1 cellular context compared by ENCODE assay signal in the genomic region with DNA sequence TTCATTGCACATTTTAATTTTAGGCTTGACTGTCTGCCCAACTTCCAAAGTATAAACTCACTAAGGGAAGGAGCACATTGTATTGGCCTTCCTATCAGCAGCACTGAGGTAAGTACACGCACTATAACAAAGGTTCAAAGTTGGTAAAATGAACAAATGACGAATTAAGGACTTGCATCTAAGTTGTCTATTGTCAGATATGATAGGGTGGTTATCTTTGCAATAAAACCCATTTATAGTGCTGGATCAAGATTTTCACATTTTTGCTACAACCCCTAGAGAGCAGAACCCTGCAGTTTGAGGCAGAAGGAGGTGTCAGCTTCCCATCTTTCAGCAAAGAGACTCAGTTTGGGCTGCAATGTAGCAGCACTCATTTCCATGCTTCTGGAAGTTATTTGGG.
TF ChIP-seq lines count a peak whose summit lies in the region.

No MANE protein-coding gene starts in this region.

TF ChIP-seq in H1, 55 proteins besides CTCF, POLR2A, EP300 and RAD21:
- no peak for TF ChIP-seq SIN3A (conservative IDR thresholded peaks at IDR 0.05 in 1 of 2, IDR thresholded peaks at IDR 0.05 in 1 of 2; ENCODE audit: low read depth in 1 of 2, low read length in 2 of 2)
- no peak for TF ChIP-seq TAF1 (IDR thresholded peaks at IDR 0.05; ENCODE audit: low read depth, low read length)
- TF ChIP-seq TBP (IDR thresholded peaks at IDR 0.05; ENCODE audit: low read depth, low read length), result no peak
